ENCODE assay signal across 21 cellular contexts in the genomic region with DNA sequence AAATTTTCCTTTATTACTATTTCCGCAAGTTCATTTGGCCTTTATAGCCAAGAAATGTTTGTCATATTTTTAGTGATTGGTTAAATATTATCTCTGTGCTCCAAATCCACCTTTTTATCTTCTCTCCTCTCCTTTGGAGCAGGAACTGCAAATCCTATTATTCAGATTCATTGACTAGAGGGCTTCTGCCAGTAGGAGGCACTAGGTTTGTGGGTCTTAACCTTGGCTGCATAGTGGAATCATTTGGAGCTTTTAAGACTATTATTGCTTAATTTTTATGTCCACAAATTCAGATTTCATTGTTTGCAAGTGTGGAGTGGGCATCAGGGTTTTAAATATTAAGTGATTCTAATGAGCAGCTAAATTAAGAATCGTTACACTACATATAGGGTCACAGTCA.
A peak's percentile ranks its signal among the peaks of the same experiment; 100 is the strongest.
DNase-seq lines count a peak whose midpoint lies in the region; ATAC-seq and TF ChIP-seq lines count a peak whose summit lies in the region.
"Had no signal": no experiment of that assay in that cellular context is flagged by ENCODE, and none has a peak within 500 bp of the region (broad histone marks: within the 10 kb centered on the region; RNA-seq: fewer than 3 reads in every experiment).

No MANE protein-coding gene starts in this region.

- 93% methylated on average over 2 of the region's 2 CpGs for WGBS in mammary epithelial cell (ENCODE audit: low coverage, missing lambda C conversion rate)

- H3K36me3 Mint-ChIP-seq in nephron progenitor cell (ENCODE audit: low read depth) = no peaks in the 10 kb centered on the region
- no peaks in the 10 kb centered on the region for H3K36me3 Mint-ChIP-seq in activated T-cell treated with anti-CD3 and anti-CD28 coated beads, Interleukin-2, amount 50 U/mL, for 72 hours (ENCODE audit: insufficient read depth in 2 of 2)
- H3K36me3 Mint-ChIP-seq: activated naive CD4-positive, alpha-beta T cell treated with anti-CD3 and anti-CD28 coated beads, Interleukin-2, amount 10 ng/mL, durations not matched to agents 7 days and 5 days had no signal

- TF ChIP-seq CTCF in DOHH2 (IDR thresholded peaks at IDR 0.05; ENCODE audit: low read depth, low read length, poor library complexity, severe bottlenecking) (peak; percentile 26), LNCaP clone FGC (IDR thresholded peaks at IDR 0.05; ENCODE audit: control insufficient read depth, extremely low read depth, insufficient read depth) (peak; percentile 26; the same call in 1 of the 2 replicates), mammary epithelial cell (conservative IDR thresholded peaks at IDR 0.05 in 1 of 2, IDR thresholded peaks at IDR 0.05 in 1 of 2; ENCODE audit: extremely low read depth in 1 of 2, insufficient read depth in 1 of 2, low read depth in 1 of 2, low read length in 2 of 2) (peak; percentile 31 to 52), nephron progenitor cell (IDR thresholded peaks at IDR 0.05) (peak; percentile 8)

- H2AFZ ChIP-seq in mammary epithelial cell (ENCODE audit: low read depth, low read length) = no peak overlapping the region

- no peaks in the 10 kb centered on the region for H3K27me3 Mint-ChIP-seq in nephron progenitor cell (ENCODE audit: low read depth, poor library complexity)
- no peaks in the 10 kb centered on the region for H3K27me3 Mint-ChIP-seq in activated T-cell treated with anti-CD3 and anti-CD28 coated beads, Interleukin-2, amount 50 U/mL, for 72 hours (ENCODE audit: low read depth)
- H3K27me3 Mint-ChIP-seq: activated naive CD4-positive, alpha-beta T cell treated with anti-CD3 and anti-CD28 coated beads, Interleukin-2, amount 10 ng/mL, durations not matched to agents 7 days and 5 days; B cell had no signal

- H3K36me3 ChIP-seq in DOHH2 (ENCODE audit: control insufficient read depth, low read length) = no peaks in the 10 kb centered on the region
- H3K36me3 ChIP-seq in mammary epithelial cell (ENCODE audit: insufficient read depth, low read length) = no peaks in the 10 kb centered on the region

- H3K4me1 ChIP-seq in DOHH2 (ENCODE audit: control insufficient read depth, low read length) = no peaks in the 10 kb centered on the region
- H3K4me1 ChIP-seq in mammary epithelial cell (ENCODE audit: insufficient read depth, low read length) = no peaks in the 10 kb centered on the region

- ATAC-seq in activated T-cell treated with anti-CD3 and anti-CD28 coated beads, Interleukin-2, amount 50 U/mL, for 72 hours (replicated peaks in 1 of 2) = no peak
- ATAC-seq: sciatic nerve had no signal

- H3K27ac Mint-ChIP-seq in nephron progenitor cell = no peak overlapping the region
- H3K27ac Mint-ChIP-seq in activated T-cell treated with anti-CD3 and anti-CD28 coated beads, Interleukin-2, amount 50 U/mL, for 72 hours = no peak overlapping the region
- H3K27ac Mint-ChIP-seq: activated naive CD4-positive, alpha-beta T cell treated with anti-CD3 and anti-CD28 coated beads, Interleukin-2, amount 10 ng/mL, durations not matched to agents 7 days and 5 days; B cell had no signal

- no peak overlapping the region for H3K4me2 ChIP-seq in DOHH2 (ENCODE audit: low read length)
- no peak overlapping the region for H3K4me2 ChIP-seq in mammary epithelial cell (ENCODE audit: insufficient read depth, low read depth, low read length)

- intact Hi-C loops in mammary epithelial cell (cut with micrococcal nuclease) = loop anchor here (5.0 kb wide), 1 partner anchor 92 kb away; no protein-coding TSS in a partner anchor

- H3K4me3 ChIP-seq in DOHH2 (ENCODE audit: low read length) = no peak overlapping the region
- H3K4me3 ChIP-seq in LNCaP clone FGC (ENCODE audit: low read depth, low read length) = no peak overlapping the region
- H3K4me3 ChIP-seq in mammary epithelial cell (replicated peaks in 1 of 3; ENCODE audit: insufficient read depth in 1 of 3, low read depth in 2 of 3, low read length in 3 of 3) = no peak overlapping the region

- dilution Hi-C loops in mammary epithelial cell (cut with HindIII; ENCODE audit: low sequenced_read_pairs) = no loop called here

- H3K9me3 ChIP-seq in DOHH2 (ENCODE audit: control insufficient read depth, insufficient read depth, low read length) = no peaks in the 10 kb centered on the region
- H3K9me3 ChIP-seq in mammary epithelial cell (replicated peaks; ENCODE audit: insufficient read depth, low read length) = no peaks in the 10 kb centered on the region

- BruUV-seq in mammary epithelial cell (replicated peaks; lab: Mats Ljungman, UMichigan) = no TSS peak

- CTCF ChIA-PET in mammary epithelial cell (lab: Charles Lee; ENCODE audit: low non-redundant PET) = interaction anchor here (0.6 kb wide), 2 partner anchors 22 to 507 kb away, joined by 3 to 7 read pairs; no protein-coding TSS in a partner anchor

- no peaks in the 10 kb centered on the region for H3K27me3 ChIP-seq in DOHH2 (ENCODE audit: control insufficient read depth, low read length)
- H3K27me3 ChIP-seq in mammary epithelial cell (ENCODE audit: insufficient read depth, low read length) = no peaks in the 10 kb centered on the region

- H3K9me2 ChIP-seq in DOHH2 (replicated peaks; ENCODE audit: control insufficient read depth, low read length) = no peaks in the 10 kb centered on the region

- H3K9ac ChIP-seq in mammary epithelial cell (ENCODE audit: insufficient read depth, low read length) = no peak overlapping the region

- no peaks in the 10 kb centered on the region for H3K9me3 Mint-ChIP-seq in nephron progenitor cell
- peaks cover 4 to 10% of the 10 kb centered on the region in 2 donors for H3K9me3 Mint-ChIP-seq in activated T-cell treated with anti-CD3 and anti-CD28 coated beads, Interleukin-2, amount 50 U/mL, for 72 hours
- H3K9me3 Mint-ChIP-seq: activated naive CD4-positive, alpha-beta T cell treated with anti-CD3 and anti-CD28 coated beads, Interleukin-2, amount 10 ng/mL, durations not matched to agents 7 days and 5 days had no signal

- DNase-seq in LNCaP clone FGC (ENCODE audit: low read depth) = no peak
- DNase-seq in mammary epithelial cell = no peak
- no peak for DNase-seq in nephron progenitor cell
- DNase-seq in mucosa of gallbladder (ENCODE audit: low spot score) = no peak
- DNase-seq in foreskin melanocyte = no peak
- DNase-seq in activated T-cell treated with anti-CD3 and anti-CD28 coated beads, Interleukin-2, amount 50 U/mL, for 72 hours = no peak
- DNase-seq: activated CD4-positive, alpha-beta T cell treated with anti-CD3 and anti-CD28 coated beads for 4 hours; activated CD8-positive, alpha-beta memory T cell treated with anti-CD3 and anti-CD28 coated beads, Interleukin-2, amount 50 U/mL, for 4 hours; activated naive CD4-positive, alpha-beta T cell treated with anti-CD3 and anti-CD28 coated beads, Interleukin-2, amount 10 ng/mL, durations not matched to agents 7 days and 5 days; cortex of kidney; DMS153; islet precursor cell; mesenchymal stem cell; NCI-H1105; NCI-H69; nucleus accumbens; Right ventricle myocardium superior; stimulated activated CD4-positive, alpha-beta T cell treated with anti-CD3 and anti-CD28 coated beads, Interleukin-2, amount 100 ng/mL, for 24 hours had no signal

- H3F3A ChIP-seq in DOHH2 (ENCODE audit: control insufficient read depth, insufficient read depth) = no peaks in the 10 kb centered on the region

- H3K27ac ChIP-seq in DOHH2 (ENCODE audit: low read depth, low read length) = no peak overlapping the region
- no peak overlapping the region for H3K27ac ChIP-seq in mammary epithelial cell (ENCODE audit: insufficient read depth, low read depth, low read length)

- no peaks in the 10 kb centered on the region for H3K4me1 Mint-ChIP-seq in nephron progenitor cell
- no peaks in the 10 kb centered on the region for H3K4me1 Mint-ChIP-seq in activated T-cell treated with anti-CD3 and anti-CD28 coated beads, Interleukin-2, amount 50 U/mL, for 72 hours (ENCODE audit: low read depth)
- H3K4me1 Mint-ChIP-seq: activated naive CD4-positive, alpha-beta T cell treated with anti-CD3 and anti-CD28 coated beads, Interleukin-2, amount 10 ng/mL, durations not matched to agents 7 days and 5 days; B cell had no signal

- no peaks in the 10 kb centered on the region for H3K79me2 ChIP-seq in DOHH2 (ENCODE audit: control insufficient read depth, low read length)
- H3K79me2 ChIP-seq in mammary epithelial cell (ENCODE audit: insufficient read depth, low read length) = no peaks in the 10 kb centered on the region

- H3K4me3 Mint-ChIP-seq in nephron progenitor cell = no peak overlapping the region
- H3K4me3 Mint-ChIP-seq in activated T-cell treated with anti-CD3 and anti-CD28 coated beads, Interleukin-2, amount 50 U/mL, for 72 hours = no peak overlapping the region
- H3K4me3 Mint-ChIP-seq: activated naive CD4-positive, alpha-beta T cell treated with anti-CD3 and anti-CD28 coated beads, Interleukin-2, amount 10 ng/mL, durations not matched to agents 7 days and 5 days; B cell had no signal

- in situ Hi-C loops in mammary epithelial cell (cut with MboI; ENCODE audit: low sequenced_read_pairs in 2 of 2) = no loop called here

- no peaks in the 10 kb centered on the region for H4K20me1 ChIP-seq in DOHH2 (ENCODE audit: control insufficient read depth, insufficient read depth, low read depth, low read length)
- no peaks in the 10 kb centered on the region for H4K20me1 ChIP-seq in mammary epithelial cell (ENCODE audit: insufficient read depth, low read length)
